ENCODE assay signal across 1 cellular context in genomic region chr21:44761011-44761729, GRCh38.
TF ChIP-seq lines count a peak whose summit lies in the region.

No MANE protein-coding gene starts in this region.

TF ChIP-seq in H1, 55 proteins besides CTCF, POLR2A, EP300 and RAD21:
- TF ChIP-seq SP1 (IDR thresholded peaks at IDR 0.05; ENCODE audit: low read depth, low read length) = no peak
- no peak for TF ChIP-seq CBX8 (IDR thresholded peaks at IDR 0.05; ENCODE audit: borderline replicate concordance, low read depth, low read length)
- peak; percentile 50; the same call in 1 of the 2 replicates for TF ChIP-seq GABPA (IDR thresholded peaks at IDR 0.05; ENCODE audit: borderline replicate concordance, insufficient read depth, low read length)
